14 cellular contexts compared by ENCODE assay signal in genomic region chr20:50578778-50579165, GRCh38.
DNase-seq lines count a peak whose midpoint lies in the region; ATAC-seq lines count a peak whose summit lies in the region.
"Had no signal": no experiment of that assay in that cellular context is flagged by ENCODE, and none has a peak within 500 bp of the region (broad histone marks: within the 10 kb centered on the region; RNA-seq: fewer than 3 reads in every experiment).

No MANE protein-coding gene starts in this region.

- H3K36me3 Mint-ChIP-seq in activated naive CD4-positive, alpha-beta T cell treated with anti-CD3 and anti-CD28 coated beads, Interleukin-2, amount 50 U/mL, for 72 hours = peaks cover 23 to 59% of the 10 kb centered on the region in 2 donors
- H3K36me3 Mint-ChIP-seq in T-helper 17 cell (ENCODE audit: low read depth) = peaks cover 5% of the 10 kb centered on the region
- peaks cover 35% of the 10 kb centered on the region for H3K36me3 Mint-ChIP-seq in memory B cell
- peaks cover 100% of the 10 kb centered on the region for H3K36me3 Mint-ChIP-seq in stimulated activated effector memory CD8-positive, alpha-beta T cell treated with anti-CD3 and anti-CD28 coated beads, Interleukin-12 subunit alpha, Interleukin-12 subunit beta, amount 100 ng/mL, for 72 hours

- no peaks in the 10 kb centered on the region for H3K9me3 Mint-ChIP-seq in activated naive CD4-positive, alpha-beta T cell treated with anti-CD3 and anti-CD28 coated beads, Interleukin-2, amount 50 U/mL, for 72 hours
- no peaks in the 10 kb centered on the region for H3K9me3 Mint-ChIP-seq in memory B cell
- H3K9me3 Mint-ChIP-seq in stimulated activated effector memory CD8-positive, alpha-beta T cell treated with anti-CD3 and anti-CD28 coated beads, Interleukin-12 subunit alpha, Interleukin-12 subunit beta, amount 100 ng/mL, for 72 hours = no peaks in the 10 kb centered on the region
- H3K9me3 Mint-ChIP-seq: CD4-positive, CD25-positive, alpha-beta regulatory T cell had no signal

- no peaks in the 10 kb centered on the region for H3K27me3 Mint-ChIP-seq in T-helper 17 cell
- H3K27me3 Mint-ChIP-seq in memory B cell = no peaks in the 10 kb centered on the region
- H3K27me3 Mint-ChIP-seq: CD4-positive, CD25-positive, alpha-beta regulatory T cell had no signal

- H3K4me1 Mint-ChIP-seq in T-helper 17 cell = peaks cover 8% of the 10 kb centered on the region
- peaks cover 34% of the 10 kb centered on the region for H3K4me1 Mint-ChIP-seq in memory B cell
- H3K4me1 Mint-ChIP-seq in stimulated activated effector memory CD8-positive, alpha-beta T cell treated with anti-CD3 and anti-CD28 coated beads, Interleukin-12 subunit alpha, Interleukin-12 subunit beta, amount 100 ng/mL, for 72 hours = peaks cover 23% of the 10 kb centered on the region

- peak overlapping the region; percentile 21 to 37 for H3K27ac Mint-ChIP-seq in activated naive CD4-positive, alpha-beta T cell treated with anti-CD3 and anti-CD28 coated beads, Interleukin-2, amount 50 U/mL, for 72 hours
- peak overlapping the region; percentile 86 for H3K27ac Mint-ChIP-seq in T-helper 17 cell
- peak overlapping the region; percentile 31 for H3K27ac Mint-ChIP-seq in memory B cell
- peak overlapping the region; percentile 2 for H3K27ac Mint-ChIP-seq in stimulated activated effector memory CD8-positive, alpha-beta T cell treated with anti-CD3 and anti-CD28 coated beads, Interleukin-12 subunit alpha, Interleukin-12 subunit beta, amount 100 ng/mL, for 72 hours

- no peaks in the 10 kb centered on the region for H3K9me3 ChIP-seq in T-helper 17 cell (ENCODE audit: control insufficient read depth, low read length, poor library complexity, severe bottlenecking)

- DNase-seq in activated naive CD4-positive, alpha-beta T cell treated with anti-CD3 and anti-CD28 coated beads, Interleukin-2, amount 50 U/mL, for 72 hours (ENCODE audit: low spot score in 2 of 2) = no peak
- no peak for DNase-seq in activated naive CD4-positive, alpha-beta T cell treated with anti-CD3 and anti-CD28 coated beads, Interleukin-2, amount 50 U/mL, for 16 hours
- no peak for DNase-seq in T-helper 17 cell
- no peak for DNase-seq in memory B cell (ENCODE audit: low spot score in 2 of 2)
- DNase-seq in stimulated activated effector memory CD8-positive, alpha-beta T cell treated with anti-CD3 and anti-CD28 coated beads, Interleukin-12 subunit alpha, Interleukin-12 subunit beta, amount 100 ng/mL, for 72 hours (ENCODE audit: low spot score in 2 of 2) = no peak
- no peak for DNase-seq in putamen (ENCODE audit: low spot score)
- DNase-seq in SHP77 treated with DMSO at 0.1 percent for 48 hours (lab: John Stamatoyannopoulos, UW) = no peak
- DNase-seq: ACHN; CD4-positive, CD25-positive, alpha-beta regulatory T cell; HCEC 1CT; Kasumi-1; NCI-H187 treated with DMSO at 0.1 percent for 48 hours; NCI-H446 treated with DMSO at 0.1 percent for 48 hours; NCI-H748 treated with DMSO at 0.1 percent for 48 hours had no signal

- no peak for ATAC-seq in activated naive CD4-positive, alpha-beta T cell treated with anti-CD3 and anti-CD28 coated beads, Interleukin-2, amount 50 U/mL, for 72 hours
- ATAC-seq in T-helper 17 cell = no peak
- ATAC-seq in memory B cell (ENCODE audit: low read depth) = no peak
- no peak for ATAC-seq in stimulated activated effector memory CD8-positive, alpha-beta T cell treated with anti-CD3 and anti-CD28 coated beads, Interleukin-12 subunit alpha, Interleukin-12 subunit beta, amount 100 ng/mL, for 72 hours

- no peak overlapping the region for H3K4me3 Mint-ChIP-seq in T-helper 17 cell
- H3K4me3 Mint-ChIP-seq in memory B cell = no peak overlapping the region
- H3K4me3 Mint-ChIP-seq in stimulated activated effector memory CD8-positive, alpha-beta T cell treated with anti-CD3 and anti-CD28 coated beads, Interleukin-12 subunit alpha, Interleukin-12 subunit beta, amount 100 ng/mL, for 72 hours = no peak overlapping the region
- H3K4me3 Mint-ChIP-seq: CD4-positive, CD25-positive, alpha-beta regulatory T cell had no signal

Comparison
In these comparisons a context has a peak if more than half of its experiments do, and no peak if none do; other contexts are left out.
1. H3K27ac Mint-ChIP-seq: peak in every context shown above with its lines; median percentile 86 in T-helper 17 cell; 31 in memory B cell; 29 in activated naive CD4-positive, alpha-beta T cell treated with anti-CD3 and anti-CD28 coated beads, Interleukin-2, amount 50 U/mL, for 72 hours; 2 in stimulated activated effector memory CD8-positive, alpha-beta T cell treated with anti-CD3 and anti-CD28 coated beads, Interleukin-12 subunit alpha, Interleukin-12 subunit beta, amount 100 ng/mL, for 72 hours.